ENCODE assay signal across 8 cellular contexts in genomic region chr16:30335598-30336474, GRCh38. TPM values are rescaled to one million over a fixed set of nuclear protein-coding genes. Genes with fewer than 3 reads are reported as not detected.
DNase-seq lines count a peak whose midpoint lies in the region; FAIRE-seq and TF ChIP-seq lines count a peak whose summit lies in the region.

No MANE protein-coding gene starts in this region.

- H3K9ac ChIP-seq in mucosa of stomach (ENCODE audit: low read length) = peak overlapping the region; percentile 64

- DNase-seq in G401 (ENCODE audit: low spot score) (peak; percentile 37), HFF-Myc (ENCODE audit: extremely low read depth, low read depth) (no peak), Peyer's patch (no peak), coronary artery (ENCODE audit: low spot score) (no peak), lower leg skin (ENCODE audit: low spot score in 2 of 2) (no peak), cerebellar nuclear complex (lab: John Stamatoyannopoulos, UW) (no peak), urothelium cell line (ENCODE audit: low spot score) (no peak)

- peak overlapping the region; percentile 61 for H3K4me3 ChIP-seq in HFF-Myc (replicated peaks; ENCODE audit: low read depth, low read length)
- peak overlapping the region; percentile 59 to 95 (median 76) for H3K4me3 ChIP-seq in Peyer's patch
- H3K4me3 ChIP-seq in coronary artery = peak overlapping the region; percentile 76
- H3K4me3 ChIP-seq in mucosa of stomach (ENCODE audit: low read length) = no peak overlapping the region
- H3K4me3 ChIP-seq in lower leg skin (ENCODE audit: low read depth, poor library complexity, severe bottlenecking) = no peak overlapping the region

- in situ Hi-C loops in G401 (cut with HindIII; ENCODE audit: low sequenced_read_pairs) = no loop called here

- H3K4me1 ChIP-seq in Peyer's patch (peaks cover 0 to 7% (median 2%) of the 10 kb centered on the region in 4 donors), mucosa of stomach (ENCODE audit: control insufficient read depth, insufficient read depth, low read length) (peaks cover 7% of the 10 kb centered on the region)

- H3K27ac ChIP-seq in Peyer's patch (peak overlapping the region; percentile 91 to 99 (median 98)), coronary artery (peak overlapping the region; percentile 90 to 94)

- FAIRE-seq in urothelium cell line (lab: Jason Lieb, UNC) = no peak

- intact Hi-C loops in lower leg skin (cut with DNase I; ENCODE audit: low total_unique reads) = no loop called here

- H3K36me3 ChIP-seq in Peyer's patch = no peaks in the 10 kb centered on the region
- no peaks in the 10 kb centered on the region for H3K36me3 ChIP-seq in mucosa of stomach (ENCODE audit: control insufficient read depth, insufficient read depth, low read length)

- H3K9me3 ChIP-seq in Peyer's patch = no peaks in the 10 kb centered on the region
- no peaks in the 10 kb centered on the region for H3K9me3 ChIP-seq in mucosa of stomach (ENCODE audit: control insufficient read depth, low read length)

- TF ChIP-seq CTCF in HFF-Myc (IDR thresholded peaks at IDR 0.05; ENCODE audit: low read depth, low read length, missing control alignments) = no peak
- TF ChIP-seq CTCF in Peyer's patch (IDR thresholded peaks at IDR 0.05) = no peak
- no peak for TF ChIP-seq CTCF in coronary artery (IDR thresholded peaks at IDR 0.05)
- TF ChIP-seq CTCF in lower leg skin (IDR thresholded peaks at IDR 0.05) = no peak

- TF ChIP-seq POLR2A in Peyer's patch (IDR thresholded peaks at IDR 0.05) (no peak), lower leg skin (IDR thresholded peaks at IDR 0.05) (no peak)

- H3K27me3 ChIP-seq in Peyer's patch = no peaks in the 10 kb centered on the region
- H3K27me3 ChIP-seq in mucosa of stomach (ENCODE audit: control insufficient read depth, insufficient read depth, low read length) = no peaks in the 10 kb centered on the region

- 41 to 48% methylated on average over 16 to 17 of the region's 17 CpGs for WGBS in lower leg skin, 2 donors

RNA-seq across cellular contexts. Expression of gene CD2BP2, which starts 19.3 kb away (rescaled TPM):
- 82.4 and 84.3 TPM in 2 replicates for total RNA-seq in G401 (2014; rRNA removed; shearing (Covaris generic))
- total RNA-seq in Peyer's patch (10 to 100 TPM; 32.2 to 39.9 (median 35.3) TPM), lower leg skin (10 to 100 TPM; 33.6 to 43.2 (median 38.5) TPM)

RNA-seq across cellular contexts. Expression of gene TBC1D10B, which starts 34.5 kb away (rescaled TPM):
- 43.3 and 59.8 TPM in 2 replicates for total RNA-seq in G401 (2014; rRNA removed; shearing (Covaris generic))
- total RNA-seq in Peyer's patch (10 to 100 TPM; 37.1 to 58.2 (median 48.9) TPM), lower leg skin (10 to 100 TPM; 33.2 to 51.8 (median 41.9) TPM)

RNA-seq across cellular contexts. Expression of gene MYL11, which starts 38.8 kb away (rescaled TPM):
- 0.58 TPM in 1 of 2 replicates, not detected in the other for total RNA-seq in G401 (2014; rRNA removed; shearing (Covaris generic))
- total RNA-seq in Peyer's patch (not detected), lower leg skin (1 to 10 TPM in 1 of 4 donors, under 1 TPM in 1, not detected in 2; 0.79 to 2.1 TPM)

RNA-seq across cellular contexts. Expression of gene SEPTIN1, which starts 46.5 kb away (rescaled TPM):
- 0.10 and 0.86 TPM in 2 replicates for total RNA-seq in G401 (2014; rRNA removed; shearing (Covaris generic))
- 10 to 100 TPM in 2 of 4 donors, 1 to 10 TPM in 2; 7.2 to 65.2 (median 9.8) TPM for total RNA-seq in Peyer's patch
- 1 to 10 TPM in 1 of 4 donors, under 1 TPM in 2, not detected in 1; 0.39 to 1.2 (median 0.91) TPM for total RNA-seq in lower leg skin

RNA-seq across cellular contexts. Expression of gene ZNF48, which starts 59.4 kb away (rescaled TPM):
- 30.4 and 41.8 TPM in 2 replicates for total RNA-seq in G401 (2014; rRNA removed; shearing (Covaris generic))
- total RNA-seq in Peyer's patch (1 to 10 TPM; 4.2 to 9.7 (median 7.1) TPM), lower leg skin (10 to 100 TPM in 3 of 4 donors, 1 to 10 TPM in 1; 8.3 to 15.6 (median 10.5) TPM)

Comparison
In these comparisons a context has a peak if more than half of its experiments do, and no peak if none do; other contexts are left out.
1. H3K4me3 ChIP-seq: peak in HFF-Myc (single experiment), Peyer's patch (4 of 4) and coronary artery (single experiment); none in mucosa of stomach (single experiment) and lower leg skin (single experiment).